ENCODE assay signal across 14 cellular contexts in the genomic region with DNA sequence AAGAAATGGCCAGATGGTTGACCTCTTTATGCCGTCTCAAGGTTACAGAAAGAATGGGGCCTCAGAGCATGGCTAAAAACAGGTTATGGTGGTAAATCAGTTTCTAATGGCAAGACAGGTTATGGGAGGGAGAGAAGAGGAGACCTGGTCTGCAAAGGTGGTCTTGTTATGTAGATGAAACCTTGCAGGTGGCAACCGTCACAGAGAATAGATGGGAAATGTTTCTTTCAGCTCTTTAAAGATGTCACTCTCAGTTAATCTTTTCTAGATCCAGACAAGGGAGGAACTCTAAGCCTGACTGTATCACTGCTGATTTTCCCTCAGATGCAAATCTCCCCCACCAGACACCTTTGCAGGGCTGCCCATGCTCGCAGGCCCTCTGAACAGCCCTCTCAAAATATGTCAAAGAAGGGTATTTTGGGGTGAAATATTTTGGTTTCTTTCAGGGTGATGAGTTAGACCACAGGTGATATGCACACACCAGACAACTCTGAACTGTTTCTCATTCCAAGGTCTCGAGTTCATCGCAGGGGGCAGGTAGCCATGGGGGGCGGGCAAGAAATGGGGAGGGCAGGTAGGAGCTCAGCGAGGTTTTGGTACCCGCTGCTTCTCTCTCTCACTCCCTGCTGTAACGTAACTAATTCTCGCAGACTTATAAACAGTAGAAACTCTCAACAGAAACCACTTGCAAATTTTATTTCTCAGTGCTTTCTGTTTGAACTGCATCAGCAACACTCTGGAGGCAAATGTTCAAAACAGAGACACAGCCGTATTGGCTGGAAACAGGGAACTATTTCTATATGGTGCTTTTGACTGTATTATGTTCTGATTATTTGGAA. TPM values are rescaled to one million over a fixed set of nuclear protein-coding genes. Genes with fewer than 3 reads are reported as not detected.
DNase-seq lines count a peak whose midpoint lies in the region; ATAC-seq and TF ChIP-seq lines count a peak whose summit lies in the region.
"Had no signal": no experiment of that assay in that cellular context is flagged by ENCODE, and none has a peak within 500 bp of the region (broad histone marks: within the 10 kb centered on the region; RNA-seq: fewer than 3 reads in every experiment).

No MANE protein-coding gene starts in this region.

- H3K4me1 Mint-ChIP-seq in activated CD4-positive, alpha-beta memory T cell treated with anti-CD3 and anti-CD28 coated beads for 36 hours (ENCODE audit: low read depth), result no peaks in the 10 kb centered on the region
- H3K4me1 Mint-ChIP-seq: nephron had no signal

- DNase-seq in GM19240 (ENCODE audit: insufficient read length, low spot score) (peak; percentile 41), right atrium auricular region (ENCODE audit: low spot score) (no peak), NCI-H510A treated with DMSO at 0.1 percent for 48 hours (lab: John Stamatoyannopoulos, UW) (no peak), dorsolateral prefrontal cortex (no peak)
- DNase-seq in activated CD4-positive, alpha-beta memory T cell treated with anti-CD3 and anti-CD28 coated beads for 36 hours, result no peak
- DNase-seq: caudate nucleus, NCI-H1105 treated with DMSO at 0.1 percent for 48 hours, SHP77, upper lobe of right lung had no signal

- H3K27ac Mint-ChIP-seq in activated CD4-positive, alpha-beta memory T cell treated with anti-CD3 and anti-CD28 coated beads for 36 hours, result no peak overlapping the region
- H3K27ac Mint-ChIP-seq: nephron had no signal

- no peak overlapping the region for H3K4me3 Mint-ChIP-seq in activated CD4-positive, alpha-beta memory T cell treated with anti-CD3 and anti-CD28 coated beads for 36 hours
- H3K4me3 Mint-ChIP-seq: nephron had no signal

- H3K4me3 ChIP-seq in GM08714 (ENCODE audit: low read length) (peak overlapping the region; percentile 7; the same call in 1 of the 2 replicates), right atrium auricular region (no peak overlapping the region), dorsolateral prefrontal cortex (no peak overlapping the region)
- H3K4me3 ChIP-seq: hepatocyte, upper lobe of right lung had no signal

- no peak for TF ChIP-seq CTCF in right atrium auricular region (IDR thresholded peaks at IDR 0.05)
- no peak for TF ChIP-seq CTCF in dorsolateral prefrontal cortex (IDR thresholded peaks at IDR 0.05 in 54 of 56, conservative IDR thresholded peaks at IDR 0.05 in 2 of 56; ENCODE audit: low read depth in 1 of 56, partially characterized antibody in 56 of 56)

- H3K27me3 ChIP-seq in right atrium auricular region (no peaks in the 10 kb centered on the region), dorsolateral prefrontal cortex (no peaks in the 10 kb centered on the region)
- H3K27me3 ChIP-seq: hepatocyte, upper lobe of right lung had no signal

- H3K27ac ChIP-seq in right atrium auricular region, result no peak overlapping the region
- H3K27ac ChIP-seq in dorsolateral prefrontal cortex, result no peak overlapping the region
- H3K27ac ChIP-seq: hepatocyte, upper lobe of right lung had no signal

- no peaks in the 10 kb centered on the region for H3K4me1 ChIP-seq in right atrium auricular region
- H3K4me1 ChIP-seq: upper lobe of right lung had no signal

- peaks cover 20% of the 10 kb centered on the region for H3K9me3 Mint-ChIP-seq in activated CD4-positive, alpha-beta memory T cell treated with anti-CD3 and anti-CD28 coated beads for 36 hours

- H3K36me3 ChIP-seq in right atrium auricular region, result no peaks in the 10 kb centered on the region
- H3K36me3 ChIP-seq: upper lobe of right lung had no signal

- H3K36me3 Mint-ChIP-seq in activated CD4-positive, alpha-beta memory T cell treated with anti-CD3 and anti-CD28 coated beads for 36 hours, result peaks cover 2% of the 10 kb centered on the region

- CTCF ChIA-PET in activated CD4-positive, alpha-beta memory T cell treated with anti-CD3 and anti-CD28 coated beads for 36 hours (lab: Charles Lee), result no interaction called here

- H3K27me3 Mint-ChIP-seq in activated CD4-positive, alpha-beta memory T cell treated with anti-CD3 and anti-CD28 coated beads for 36 hours, result no peaks in the 10 kb centered on the region

- no peaks in the 10 kb centered on the region for H3K9me3 ChIP-seq in right atrium auricular region
- H3K9me3 ChIP-seq: upper lobe of right lung had no signal

- ATAC-seq in HG02763 (IDR thresholded peaks at IDR 0.05; ENCODE audit: unreplicated experiment) (peak; percentile 81), HG03575 (IDR thresholded peaks at IDR 0.05; ENCODE audit: extremely low read depth, insufficient number of reproducible peaks, low FRiP score, unreplicated experiment) (peak; percentile 71)

- POLR2A ChIA-PET in activated CD4-positive, alpha-beta memory T cell treated with anti-CD3 and anti-CD28 coated beads for 36 hours (lab: Charles Lee), result interaction anchor here (0.6 kb wide), 1 partner anchor 32 kb away, joined by 3 read pairs; no protein-coding TSS in a partner anchor

- intact Hi-C loops in activated CD4-positive, alpha-beta memory T cell treated with anti-CD3 and anti-CD28 coated beads for 36 hours (cut with micrococcal nuclease), result no loop called here
- intact Hi-C loops in dorsolateral prefrontal cortex (cut with DNase I), result no loop called here

RNA-seq across cellular contexts. Expression of gene CASP3, which starts 32.4 kb away (rescaled TPM):
- total RNA-seq in right atrium auricular region (10 to 100 TPM; 10.3 to 12.1 TPM), dorsolateral prefrontal cortex (10 to 100 TPM in 108 of 120 experiments, 1 to 10 TPM in 12; 6.4 to 17.2 (median 12.2) TPM)
- 10 to 100 TPM; 54.0 to 54.4 TPM for total RNA-seq in activated CD4-positive, alpha-beta memory T cell treated with anti-CD3 and anti-CD28 coated beads for 36 hours

RNA-seq across cellular contexts. Expression of gene PRIMPOL, which starts 32.7 kb away (rescaled TPM):
- total RNA-seq in right atrium auricular region (10 to 100 TPM in 1 of 2 donors, 1 to 10 TPM in 1; 7.1 to 15.2 TPM), dorsolateral prefrontal cortex (10 to 100 TPM in 118 of 120 experiments, 1 to 10 TPM in 2; 9.5 to 30.5 (median 17.5) TPM)
- total RNA-seq in activated CD4-positive, alpha-beta memory T cell treated with anti-CD3 and anti-CD28 coated beads for 36 hours, result 10 to 100 TPM; 23.1 to 27.1 TPM
